ENCODE assay signal across 15 cellular contexts in genomic region chr3:194261581-194262063, GRCh38.
A peak's percentile ranks its signal among the peaks of the same experiment; 100 is the strongest.
DNase-seq lines count a peak whose midpoint lies in the region; ATAC-seq and TF ChIP-seq lines count a peak whose summit lies in the region.
"Had no signal": no experiment of that assay in that cellular context is flagged by ENCODE, and none has a peak within 500 bp of the region (broad histone marks: within the 10 kb centered on the region; RNA-seq: fewer than 3 reads in every experiment).

No MANE protein-coding gene starts in this region.

- WGBS in stomach, 5 donors: 63 to 88% (median 86%) methylated on average over 6 of the region's 6 CpGs

- ATAC-seq in lower lobe of right lung (no peak), GM18502 (IDR thresholded peaks at IDR 0.05; ENCODE audit: poor library complexity, unreplicated experiment) (no peak), GM19035 (IDR thresholded peaks at IDR 0.05; ENCODE audit: unreplicated experiment) (no peak)
- ATAC-seq: CD8-positive, alpha-beta T cell; Right ventricle myocardium inferior had no signal

- H3K4me3 ChIP-seq in coronary artery (no peak overlapping the region), lower lobe of right lung (no peak overlapping the region), stomach (no peak overlapping the region)

- H3K4me1 ChIP-seq in lower lobe of right lung: peaks cover 20% of the 10 kb centered on the region
- peaks cover 8 to 19% (median 14%) of the 10 kb centered on the region in 4 donors for H3K4me1 ChIP-seq in stomach

- no peaks in the 10 kb centered on the region for H3K27me3 ChIP-seq in lower lobe of right lung (ENCODE audit: low read depth)
- H3K27me3 ChIP-seq in stomach: no peaks in the 10 kb centered on the region

- DNase-seq in M059J (ENCODE audit: low read depth): peak; percentile 14
- peak; percentile 65 for DNase-seq in coronary artery (ENCODE audit: low spot score)
- DNase-seq in lower lobe of right lung: peak; percentile 37
- peak; percentile 15 for DNase-seq in stomach
- no peak for DNase-seq in GM10248 (ENCODE audit: extremely low spot score)
- DNase-seq: CD8-positive, alpha-beta T cell; DND-41; GF-D8; MM.1S; NCI-H1105; NCI-H1694 treated with DMSO at 0.1 percent for 48 hours; NCI-H345 had no signal

- no peak overlapping the region for H3K27ac ChIP-seq in coronary artery
- no peak overlapping the region for H3K27ac ChIP-seq in lower lobe of right lung
- no peak overlapping the region for H3K27ac ChIP-seq in stomach

- H3K9me3 ChIP-seq in lower lobe of right lung (peaks cover 6% of the 10 kb centered on the region), stomach (peaks cover 0 to 7% (median 3%) of the 10 kb centered on the region in 4 donors)

- intact Hi-C loops in lower lobe of right lung (cut with DNase I) (no loop called here), stomach (cut with DNase I; ENCODE audit: low total_unique reads) (no loop called here)

- TF ChIP-seq EP300 in stomach (IDR thresholded peaks at IDR 0.05): no peak

- H3K36me3 ChIP-seq in lower lobe of right lung (no peaks in the 10 kb centered on the region), stomach (no peaks in the 10 kb centered on the region)

- TF ChIP-seq POLR2A in stomach (IDR thresholded peaks at IDR 0.05): no peak

- no peak for TF ChIP-seq CTCF in coronary artery (IDR thresholded peaks at IDR 0.05)
- no peak for TF ChIP-seq CTCF in lower lobe of right lung (IDR thresholded peaks at IDR 0.05)
- no peak for TF ChIP-seq CTCF in stomach (IDR thresholded peaks at IDR 0.05)
- TF ChIP-seq CTCF in GM10248 (IDR thresholded peaks at IDR 0.05; ENCODE audit: control extremely low read depth, extremely low read depth, low read depth, missing control alignments): no peak

- POLR2A ChIA-PET in GM10248 (lab: Yijun Ruan, JAX): no interaction called here

- CTCF ChIA-PET in GM10248 (lab: Yijun Ruan, JAX): no interaction called here
